Comparison of ENCODE assay signal across 23 cellular contexts in genomic region chr1:184656221-184656620, GRCh38.
"Had no signal": no experiment of that assay in that cellular context is flagged by ENCODE, and none has a peak within 500 bp of the region (broad histone marks: within the 10 kb centered on the region; RNA-seq: fewer than 3 reads in every experiment).

No MANE protein-coding gene starts in this region.

- H3K27me3 ChIP-seq: esophagus squamous epithelium, heart left ventricle, neural progenitor cell, right lobe of liver, spleen, transverse colon had no signal

- DNase-seq: effector memory CD8-positive, alpha-beta T cell; esophagus squamous epithelium; foreskin melanocyte; heart left ventricle; hippocampal formation; mammary epithelial cell; mucosa of descending colon; naive thymus-derived CD8-positive, alpha-beta T cell; nucleus accumbens; retina; right lobe of liver; spleen; stimulated activated CD4-positive, alpha-beta T cell treated with anti-CD3 and anti-CD28 coated beads, Interleukin-15, amount 100 ng/mL, for 24 hours; stimulated activated CD4-positive, alpha-beta T cell treated with anti-CD3 and anti-CD28 coated beads, Interleukin-1b, Interleukin-23, amount 100 ng/mL, for 48 hours; stimulated activated CD4-positive, alpha-beta T cell treated with anti-CD3 and anti-CD28 coated beads, Interleukin-4, amount 100 ng/mL, for 24 hours; stimulated activated naive B cell treated with anti-CD40 and anti-IgM and Interleukin-4, amounts not matched to agents 10 μg/mL and 1 μg/mL and 100 μg/mL, for 72 hours; stimulated activated naive CD8-positive, alpha-beta T cell treated with anti-CD3 and anti-CD28 coated beads, Interleukin-15, amount 100 ng/mL, for 72 hours; transverse colon had no signal

- H3K9ac ChIP-seq: neural progenitor cell, parathyroid adenoma had no signal

- H3K4me1 Mint-ChIP-seq: naive thymus-derived CD8-positive, alpha-beta T cell; stimulated activated naive B cell treated with anti-CD40 and anti-IgM and Interleukin-4, amounts not matched to agents 10 μg/mL and 1 μg/mL and 100 μg/mL, for 72 hours; stimulated activated naive CD8-positive, alpha-beta T cell treated with anti-CD3 and anti-CD28 coated beads, Interleukin-15, amount 100 ng/mL, for 72 hours had no signal

- H3K36me3 Mint-ChIP-seq: naive thymus-derived CD8-positive, alpha-beta T cell; neural progenitor cell; stimulated activated naive B cell treated with anti-CD40 and anti-IgM and Interleukin-4, amounts not matched to agents 10 μg/mL and 1 μg/mL and 100 μg/mL, for 72 hours had no signal

- H3K4me1 ChIP-seq: esophagus squamous epithelium, heart left ventricle, parathyroid adenoma, prostate gland, right lobe of liver, spleen, transverse colon had no signal

- H3K27ac Mint-ChIP-seq: effector memory CD8-positive, alpha-beta T cell; naive thymus-derived CD8-positive, alpha-beta T cell; neural progenitor cell; stimulated activated naive B cell treated with anti-CD40 and anti-IgM and Interleukin-4, amounts not matched to agents 10 μg/mL and 1 μg/mL and 100 μg/mL, for 72 hours; stimulated activated naive CD8-positive, alpha-beta T cell treated with anti-CD3 and anti-CD28 coated beads, Interleukin-15, amount 100 ng/mL, for 72 hours had no signal

- H3K27ac ChIP-seq: epithelial cell of prostate, esophagus squamous epithelium, heart left ventricle, neural progenitor cell, parathyroid adenoma, prostate gland, right lobe of liver, spleen, thoracic aorta, transverse colon had no signal

- H3K9me3 ChIP-seq: esophagus squamous epithelium, mucosa of descending colon, prostate gland, right lobe of liver, thoracic aorta, transverse colon had no signal

- H3K79me2 ChIP-seq: parathyroid adenoma had no signal

- H3K4me3 ChIP-seq: esophagus squamous epithelium, heart left ventricle, mucosa of descending colon, neural progenitor cell, prostate gland, right lobe of liver, spleen, thoracic aorta, transverse colon had no signal

- H3K4me2 ChIP-seq: neural progenitor cell had no signal

- H2AFZ ChIP-seq: neural progenitor cell, parathyroid adenoma had no signal

- H3K36me3 ChIP-seq: esophagus squamous epithelium, heart left ventricle, neural progenitor cell, prostate gland, right lobe of liver, spleen, thoracic aorta, transverse colon had no signal

- H3K4me3 Mint-ChIP-seq: effector memory CD8-positive, alpha-beta T cell; naive thymus-derived CD8-positive, alpha-beta T cell; neural progenitor cell; stimulated activated naive B cell treated with anti-CD40 and anti-IgM and Interleukin-4, amounts not matched to agents 10 μg/mL and 1 μg/mL and 100 μg/mL, for 72 hours; stimulated activated naive CD8-positive, alpha-beta T cell treated with anti-CD3 and anti-CD28 coated beads, Interleukin-15, amount 100 ng/mL, for 72 hours had no signal
